1 cellular context compared by ENCODE assay signal in the genomic region with DNA sequence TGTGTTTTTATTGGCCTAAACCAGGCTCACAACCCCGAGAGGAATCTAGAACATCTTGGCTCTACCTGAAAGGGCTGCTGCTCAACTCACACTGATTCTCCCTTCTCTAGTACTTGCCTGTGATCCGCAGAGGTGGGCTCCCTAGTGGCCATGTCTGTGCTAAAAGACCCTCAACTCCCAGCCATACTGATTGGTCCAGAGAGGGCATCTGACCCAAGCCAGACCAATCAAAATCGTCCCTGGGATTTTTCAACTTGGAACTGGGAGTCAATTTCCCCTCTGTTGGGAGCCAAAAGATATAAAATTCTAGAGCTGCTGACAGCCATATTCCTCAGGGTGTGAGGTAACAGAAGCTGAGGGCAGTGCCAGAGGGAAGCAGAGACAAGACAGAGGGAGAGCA.
TF ChIP-seq lines count a peak whose summit lies in the region.

No MANE protein-coding gene starts in this region.

TF ChIP-seq in Ishikawa, 13 proteins besides CTCF, POLR2A, EP300 and RAD21:
- TF ChIP-seq, protein P1, sequence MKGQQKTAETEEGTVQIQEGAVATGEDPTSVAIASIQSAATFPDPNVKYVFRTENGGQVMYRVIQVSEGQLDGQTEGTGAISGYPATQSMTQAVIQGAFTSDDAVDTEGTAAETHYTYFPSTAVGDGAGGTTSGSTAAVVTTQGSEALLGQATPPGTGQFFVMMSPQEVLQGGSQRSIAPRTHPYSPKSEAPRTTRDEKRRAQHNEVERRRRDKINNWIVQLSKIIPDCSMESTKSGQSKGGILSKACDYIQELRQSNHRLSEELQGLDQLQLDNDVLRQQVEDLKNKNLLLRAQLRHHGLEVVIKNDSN (IDR thresholded peaks at IDR 0.05) = peak; percentile 59
- TF ChIP-seq, protein P2, sequence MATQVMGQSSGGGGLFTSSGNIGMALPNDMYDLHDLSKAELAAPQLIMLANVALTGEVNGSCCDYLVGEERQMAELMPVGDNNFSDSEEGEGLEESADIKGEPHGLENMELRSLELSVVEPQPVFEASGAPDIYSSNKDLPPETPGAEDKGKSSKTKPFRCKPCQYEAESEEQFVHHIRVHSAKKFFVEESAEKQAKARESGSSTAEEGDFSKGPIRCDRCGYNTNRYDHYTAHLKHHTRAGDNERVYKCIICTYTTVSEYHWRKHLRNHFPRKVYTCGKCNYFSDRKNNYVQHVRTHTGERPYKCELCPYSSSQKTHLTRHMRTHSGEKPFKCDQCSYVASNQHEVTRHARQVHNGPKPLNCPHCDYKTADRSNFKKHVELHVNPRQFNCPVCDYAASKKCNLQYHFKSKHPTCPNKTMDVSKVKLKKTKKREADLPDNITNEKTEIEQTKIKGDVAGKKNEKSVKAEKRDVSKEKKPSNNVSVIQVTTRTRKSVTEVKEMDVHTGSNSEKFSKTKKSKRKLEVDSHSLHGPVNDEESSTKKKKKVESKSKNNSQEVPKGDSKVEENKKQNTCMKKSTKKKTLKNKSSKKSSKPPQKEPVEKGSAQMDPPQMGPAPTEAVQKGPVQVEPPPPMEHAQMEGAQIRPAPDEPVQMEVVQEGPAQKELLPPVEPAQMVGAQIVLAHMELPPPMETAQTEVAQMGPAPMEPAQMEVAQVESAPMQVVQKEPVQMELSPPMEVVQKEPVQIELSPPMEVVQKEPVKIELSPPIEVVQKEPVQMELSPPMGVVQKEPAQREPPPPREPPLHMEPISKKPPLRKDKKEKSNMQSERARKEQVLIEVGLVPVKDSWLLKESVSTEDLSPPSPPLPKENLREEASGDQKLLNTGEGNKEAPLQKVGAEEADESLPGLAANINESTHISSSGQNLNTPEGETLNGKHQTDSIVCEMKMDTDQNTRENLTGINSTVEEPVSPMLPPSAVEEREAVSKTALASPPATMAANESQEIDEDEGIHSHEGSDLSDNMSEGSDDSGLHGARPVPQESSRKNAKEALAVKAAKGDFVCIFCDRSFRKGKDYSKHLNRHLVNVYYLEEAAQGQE (IDR thresholded peaks at IDR 0.05; ENCODE audit: low read depth) = no peak
